8 cellular contexts compared by ENCODE assay signal in genomic region chr16:1492923-1493745, GRCh38. TPM values are rescaled to one million over a fixed set of nuclear protein-coding genes. Genes with fewer than 3 reads are reported as not detected.
DNase-seq lines count a peak whose midpoint lies in the region; ATAC-seq and TF ChIP-seq lines count a peak whose summit lies in the region.

Gene TELO2, plus strand, starts transcription at chr16:1493360. Its CDS starts 922 bp downstream, at chr16:1494282.

- H3K4me3 ChIP-seq in MM.1S (ENCODE audit: low read length) (peak within 1 kb of the TSS; percentile 76), tibial nerve (peak within 1 kb of the TSS; percentile 73 to 93 (median 86))

- TF ChIP-seq EP300 in tibial nerve (IDR thresholded peaks at IDR 0.05): peak; percentile 56 to 66

- DNase-seq in DMS114 treated with DMSO at 0.1 percent for 48 hours (lab: John Stamatoyannopoulos, UW; ENCODE audit: unreplicated experiment) (peak; percentile 59), MM.1S (peak; percentile 84), cardiac septum (ENCODE audit: low spot score) (peak; percentile 94), pons (ENCODE audit: low spot score) (peak; percentile 63), tibial nerve (ENCODE audit: low spot score in 2 of 2) (peak; percentile 56 to 61)

- H3K27me3 ChIP-seq in MM.1S (replicated peaks; ENCODE audit: insufficient read depth, low read length): peaks cover 24% of the 10 kb centered on the region
- H3K27me3 ChIP-seq in tibial nerve: no peaks in the 10 kb centered on the region

- peaks cover 17% of the 10 kb centered on the region for H3K79me2 ChIP-seq in MM.1S (ENCODE audit: low read length)

- ATAC-seq in GM21737 (IDR thresholded peaks at IDR 0.05; ENCODE audit: unreplicated experiment): peak; percentile 51

- H3K4me1 ChIP-seq in MM.1S (ENCODE audit: low read length) (peaks cover 5% of the 10 kb centered on the region; the same call in 1 of the 2 replicates), tibial nerve (peaks cover 0 to 24% (median 0%) of the 10 kb centered on the region in 4 donors)

- TF ChIP-seq CTCF in MM.1S (IDR thresholded peaks at IDR 0.05; ENCODE audit: low read length): no peak
- TF ChIP-seq CTCF in tibial nerve (IDR thresholded peaks at IDR 0.05): peak in 1 of 5 experiments; percentile 12

- H3K9ac ChIP-seq in MM.1S (ENCODE audit: low read length): peak within 1 kb of the TSS; percentile 95

- no peaks in the 10 kb centered on the region for H3K9me3 ChIP-seq in MM.1S (replicated peaks; ENCODE audit: insufficient read depth, low read length)
- no peaks in the 10 kb centered on the region for H3K9me3 ChIP-seq in tibial nerve

- H2AFZ ChIP-seq in MM.1S (ENCODE audit: low read length): peak within 1 kb of the TSS; percentile 97

- intact Hi-C loops in T-helper 1 cell treated with Interleukin-12 subunit alpha and Interleukin-12 subunit beta and Interleukin-4 antibody, amounts not matched to agents 30 ng/mL and 1 ng/mL, for 36 hours (cut with micrococcal nuclease): loop anchor here (1.0 to 10.0 kb wide), 8 partner anchors 18 to 214 kb away; partner anchors contain the start of genes CLCN7, GNPTG, JPT2 and MAPK8IP3
- intact Hi-C loops in cardiac septum (cut with DNase I): loop anchor here (5.0 to 10.0 kb wide), 2 partner anchors 71 to 122 kb away; partner anchors contain the start of genes CRAMP1, IFT140 and UQCC4

- H4K20me1 ChIP-seq in MM.1S (ENCODE audit: insufficient read depth, low read length): no peaks in the 10 kb centered on the region

- H3K4me2 ChIP-seq in MM.1S (ENCODE audit: low read depth, low read length): peak within 1 kb of the TSS; percentile 81

- no peaks in the 10 kb centered on the region for H3K9me2 ChIP-seq in MM.1S (replicated peaks; ENCODE audit: insufficient read depth, low read length)

- no peaks in the 10 kb centered on the region for H3F3A ChIP-seq in MM.1S (ENCODE audit: insufficient read depth, low read length)

- H3K27ac ChIP-seq in MM.1S (ENCODE audit: low read length) (peak within 1 kb of the TSS; percentile 62; the same call in 1 of the 2 replicates), adipose tissue (ENCODE audit: low read depth, low read length) (peak within 1 kb of the TSS; percentile 21), tibial nerve (peak within 1 kb of the TSS; percentile 75 to 96 (median 89))

- 1% methylated on average over 44 to 89 of the region's 89 CpGs for WGBS in adipose tissue, 3 donors
- 1% methylated on average over 10 to 47 of the region's 89 CpGs for WGBS in tibial nerve, 2 donors

- peak; percentile 21 to 30 for TF ChIP-seq POLR2A in tibial nerve (IDR thresholded peaks at IDR 0.05)

- no peaks in the 10 kb centered on the region for H3K36me3 ChIP-seq in MM.1S (replicated peaks; ENCODE audit: insufficient read depth, low read length)
- H3K36me3 ChIP-seq in tibial nerve: peaks cover 0 to 38% (median 0%) of the 10 kb centered on the region in 3 donors

RNA-seq across cellular contexts. Expression of gene TELO2, which starts in this region (rescaled TPM):
- 55.7 and 56.6 TPM in 2 replicates for total RNA-seq in T-helper 1 cell treated with Interleukin-12 subunit alpha and Interleukin-12 subunit beta and Interleukin-4 antibody, amounts not matched to agents 30 ng/mL and 1 ng/mL, for 36 hours
- 10 to 100 TPM; 29.7 to 47.7 (median 39.2) TPM for polyA plus RNA-seq in adipose tissue
- 17.7 TPM for total RNA-seq in cardiac septum
- total RNA-seq in tibial nerve: 10 to 100 TPM; 37.1 to 84.6 (median 45.3) TPM

Comparison
In these comparisons a context has a peak if more than half of its experiments do, and no peak if none do; other contexts are left out.
1. Peak in every context shown above with its lines: DNase-seq, ATAC-seq, H3K4me3 ChIP-seq and H3K27ac ChIP-seq.
2. H3K27ac ChIP-seq: peak in every context shown above with its lines; median percentile 89 in tibial nerve; 62 in MM.1S; 21 in adipose tissue.